8 cellular contexts compared by ENCODE assay signal in genomic region chr6:135535989-135536414, GRCh38. TPM values are rescaled to one million over a fixed set of nuclear protein-coding genes. Genes with fewer than 3 reads are reported as not detected.
DNase-seq lines count a peak whose midpoint lies in the region; TF ChIP-seq lines count a peak whose summit lies in the region.

No MANE protein-coding gene starts in this region.

- H3K4me1 Mint-ChIP-seq in neural crest cell: no peaks in the 10 kb centered on the region

- no peaks in the 10 kb centered on the region for H3K27me3 Mint-ChIP-seq in neural crest cell (ENCODE audit: low read depth)

- no peak overlapping the region for H3K4me3 ChIP-seq in epithelial cell of esophagus (ENCODE audit: low read length)

- no peaks in the 10 kb centered on the region for H3K9me3 Mint-ChIP-seq in neural crest cell

- in situ Hi-C loops in SK-MEL-5 (cut with HindIII; ENCODE audit: low pct_unique_long_range_greater_than_20kb, low sequenced_read_pairs): no loop called here

- no peak overlapping the region for H3K4me3 Mint-ChIP-seq in neural crest cell

- H3K36me3 Mint-ChIP-seq in neural crest cell (ENCODE audit: low read depth): no peaks in the 10 kb centered on the region

- peak; percentile 10 for DNase-seq in stimulated activated CD4-positive, alpha-beta T cell treated with anti-CD3 and anti-CD28 coated beads, Interleukin-15, amount 100 ng/mL, for 24 hours
- no peak for DNase-seq in stimulated activated CD4-positive, alpha-beta T cell treated with anti-CD3 and anti-CD28 coated beads, Interleukin-2, amount 100 ng/mL, for 24 hours
- DNase-seq in LHCN-M2 (ENCODE audit: low read depth) (peak; percentile 94), SK-MEL-5 (ENCODE audit: low read depth, low spot score) (peak; percentile 64), epithelial cell of esophagus (ENCODE audit: low read depth) (peak; percentile 68), neural crest cell (ENCODE audit: low read depth, low spot score) (peak; percentile 12)
- DNase-seq in activated effector memory CD4-positive, alpha-beta T cell treated with anti-CD3 and anti-CD28 coated beads, Interleukin-2, amount 50 U/mL, for 16 hours: no peak
- no peak for DNase-seq in stimulated activated naive CD4-positive, alpha-beta T cell treated with Interleukin-2 at 50 U/mL for 16 hours (lab: John Stamatoyannopoulos, UW)

- H3K27ac Mint-ChIP-seq in neural crest cell (ENCODE audit: unreplicated experiment): no peak overlapping the region

- TF ChIP-seq CTCF in epithelial cell of esophagus (IDR thresholded peaks at IDR 0.05; ENCODE audit: insufficient read depth, low read depth, low read length, missing control alignments) (peak; percentile 68), neural crest cell (conservative IDR thresholded peaks at IDR 0.05) (peak; percentile 80)

RNA-seq across cellular contexts. Expression of gene AHI1, which starts 38.5 kb away (rescaled TPM):
- 25.3 and 30.1 TPM in 2 replicates for total RNA-seq in LHCN-M2 (2014; rRNA removed)
- 6.8 TPM for polyA plus RNA-seq in LHCN-M2 (2012)
- 5.8 and 7.4 TPM in 2 replicates for total RNA-seq in SK-MEL-5 (2014; rRNA removed; shearing (Covaris generic))
- 2.9 and 5.4 TPM in 2 replicates for polyA plus RNA-seq in SK-MEL-5 (2015; cell fraction: cytosol; rRNA removed)
- 29.7 and 40.6 TPM in 2 replicates for polyA plus RNA-seq in SK-MEL-5 (2015; cell fraction: nucleus; rRNA removed)
- total RNA-seq in neural crest cell: 26.1 and 27.6 TPM in 2 replicates

Comparison
In these comparisons a context has a peak if more than half of its experiments do, and no peak if none do; other contexts are left out.
1. DNase-seq: peak in stimulated activated CD4-positive, alpha-beta T cell treated with anti-CD3 and anti-CD28 coated beads, Interleukin-15, amount 100 ng/mL, for 24 hours (single experiment), LHCN-M2 (single experiment), SK-MEL-5 (single experiment), epithelial cell of esophagus (single experiment) and neural crest cell (single experiment); none in stimulated activated CD4-positive, alpha-beta T cell treated with anti-CD3 and anti-CD28 coated beads, Interleukin-2, amount 100 ng/mL, for 24 hours (0 of 2), activated effector memory CD4-positive, alpha-beta T cell treated with anti-CD3 and anti-CD28 coated beads, Interleukin-2, amount 50 U/mL, for 16 hours (single experiment) and stimulated activated naive CD4-positive, alpha-beta T cell treated with Interleukin-2 at 50 U/mL for 16 hours (single experiment).